In the genomic region with DNA sequence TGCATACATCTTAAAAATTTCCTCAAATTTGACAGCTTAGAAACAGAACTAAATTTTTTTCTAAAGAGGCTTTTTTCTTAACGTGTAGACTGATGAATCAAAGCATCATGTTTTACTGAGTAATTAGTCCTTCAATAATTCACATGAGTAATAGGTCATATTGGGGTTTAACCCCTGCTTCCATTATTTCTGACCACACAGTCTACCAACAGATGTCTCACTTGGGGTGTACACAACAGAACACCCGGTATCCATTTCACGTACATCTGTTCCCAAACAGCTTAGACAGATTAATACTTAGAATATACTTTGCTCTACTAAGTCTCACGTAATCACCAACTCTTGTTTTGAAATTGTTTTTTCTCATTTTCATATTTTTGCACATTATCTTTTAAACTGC, we compare ENCODE assay signal across 21 cellular contexts. TPM values are rescaled to one million over a fixed set of nuclear protein-coding genes. Genes with fewer than 3 reads are reported as not detected.
DNase-seq lines count a peak whose midpoint lies in the region; ATAC-seq, FAIRE-seq and TF ChIP-seq lines count a peak whose summit lies in the region.
"Had no signal": no experiment of that assay in that cellular context is flagged by ENCODE, and none has a peak within 500 bp of the region (broad histone marks: within the 10 kb centered on the region; RNA-seq: fewer than 3 reads in every experiment).

No MANE protein-coding gene starts in this region.

- H3K27me3 ChIP-seq in Karpas-422 (ENCODE audit: low read length) = no peaks in the 10 kb centered on the region
- peaks cover 65% of the 10 kb centered on the region for H3K27me3 ChIP-seq in foreskin keratinocyte
- H3K27me3 ChIP-seq: BE2C had no signal

- no peak for ATAC-seq in activated CD4-positive, CD25-positive, alpha-beta regulatory T cell treated with anti-CD3 and anti-CD28 coated beads, Interleukin-2, amount 50 U/mL, for 24 hours
- ATAC-seq in foreskin keratinocyte = no peak
- ATAC-seq: CD8-positive, alpha-beta T cell; GM12878 had no signal

- no peaks in the 10 kb centered on the region for H3K36me3 ChIP-seq in Karpas-422 (ENCODE audit: insufficient read depth, low read length)
- H3K36me3 ChIP-seq: BE2C had no signal

- no peaks in the 10 kb centered on the region for H3K79me2 ChIP-seq in Karpas-422 (ENCODE audit: low read length)

- DNase-seq in Karpas-422 (peak; percentile 63), NCI-H69 (lab: John Stamatoyannopoulos, UW) (peak; percentile 81), fibroblast of mammary gland (ENCODE audit: low read depth) (peak; percentile 53), H54 (ENCODE audit: insufficient read length, low spot score) (no peak), NCI-H748 treated with DMSO at 0.1 percent for 48 hours (lab: John Stamatoyannopoulos, UW) (no peak), foreskin keratinocyte (no peak)
- DNase-seq: BE2C; CD8-positive, alpha-beta T cell; H9; NCI-H1048; NCI-H146 had no signal

- no peak overlapping the region for H3K4me3 ChIP-seq in Karpas-422 (ENCODE audit: low read length)
- no peak overlapping the region for H3K4me3 ChIP-seq in fibroblast of mammary gland (ENCODE audit: control insufficient read depth, low read depth, low read length)
- H3K4me3 ChIP-seq: GM12878 had no signal

- H3K9ac ChIP-seq in Karpas-422 (ENCODE audit: low read length) = no peak overlapping the region

- no peak for FAIRE-seq in H54 (lab: Jason Lieb, UNC)
- FAIRE-seq: GM12878, GM18507 had no signal

- no peaks in the 10 kb centered on the region for H4K20me1 ChIP-seq in Karpas-422 (ENCODE audit: insufficient read depth, low read depth, low read length)

- TF ChIP-seq POLR2A in H54 (IDR thresholded peaks at IDR 0.05; ENCODE audit: low read depth, low read length) = no peak

- peak overlapping the region; percentile 55 for H3K4me2 ChIP-seq in Karpas-422 (ENCODE audit: low read depth, low read length, poor library complexity, severe bottlenecking)

- H3K9me2 ChIP-seq in Karpas-422 (replicated peaks; ENCODE audit: insufficient read depth, low read length) = no peaks in the 10 kb centered on the region

- H3K9me3 ChIP-seq in Karpas-422 (ENCODE audit: low read length) = no peaks in the 10 kb centered on the region
- H3K9me3 ChIP-seq: BE2C had no signal

- H3K4me1 ChIP-seq in Karpas-422 (ENCODE audit: low read length) = peaks cover 81% of the 10 kb centered on the region
- no peaks in the 10 kb centered on the region for H3K4me1 ChIP-seq in foreskin keratinocyte
- H3K4me1 ChIP-seq: BE2C had no signal

- TF ChIP-seq CTCF in fibroblast of mammary gland (conservative IDR thresholded peaks at IDR 0.05; ENCODE audit: control insufficient read depth, insufficient read depth, low read depth, low read length) = no peak
- TF ChIP-seq CTCF in foreskin keratinocyte (conservative IDR thresholded peaks at IDR 0.05) = no peak

- no peak overlapping the region for H2AFZ ChIP-seq in Karpas-422 (ENCODE audit: low read length)

- H3K27ac ChIP-seq in Karpas-422 (ENCODE audit: low read length) (peak overlapping the region; percentile 89), foreskin keratinocyte (no peak overlapping the region)
- H3K27ac ChIP-seq: RWPE1 had no signal

RNA-seq across cellular contexts. Expression of a gene that starts 14.8 kb away (rescaled TPM):
- 15.4 and 24.4 TPM in 2 replicates for total RNA-seq in Karpas-422 (2014; rRNA removed; shearing (Covaris generic); ENCODE audit: low replicate concordance)
- total RNA-seq in foreskin keratinocyte = not detected in 2 replicates
- polyA plus RNA-seq in foreskin keratinocyte = 0.01 TPM in 1 of 2 replicates, not detected in the other
- total RNA-seq: CD8-positive, alpha-beta T cell; G401; H9; NCI-H460; OCI-LY7 had no signal

RNA-seq across cellular contexts. Expression of a gene that starts 38.2 kb away (rescaled TPM):
- total RNA-seq in Karpas-422 (2014; rRNA removed; shearing (Covaris generic); ENCODE audit: low replicate concordance) = not detected in 2 replicates
- not detected in 2 replicates for total RNA-seq in foreskin keratinocyte
- not detected in 2 replicates for polyA plus RNA-seq in foreskin keratinocyte
- total RNA-seq: CD8-positive, alpha-beta T cell; G401; GM12878; H9; HT-29; NCI-H460; OCI-LY7 had no signal
- polyA plus RNA-seq: AG04450, GM12878, IgD-negative memory B cell had no signal

Comparison
In these comparisons a context has a peak if more than half of its experiments do, and no peak if none do; other contexts are left out.
1. DNase-seq: peak in Karpas-422 (single experiment), NCI-H69 (single experiment) and fibroblast of mammary gland (single experiment); none in H54 (single experiment), NCI-H748 treated with DMSO at 0.1 percent for 48 hours (single experiment) and foreskin keratinocyte (0 of 2).
2. RNA of a gene that starts 14.8 kb away (total RNA-seq): 15.4 to 24.4 TPM in Karpas-422; not detected in foreskin keratinocyte; every median in the first group is over 10 times any median in the second.